1 cellular context compared by ENCODE assay signal in genomic region chr15:69860921-69861320, GRCh38.
TF ChIP-seq lines count a peak whose summit lies in the region.

No MANE protein-coding gene starts in this region.

TF ChIP-seq in IMR-90, 13 proteins besides CTCF, POLR2A, EP300 and RAD21 (continued from another document):
- no peak for TF ChIP-seq ELK1 (IDR thresholded peaks at IDR 0.05; ENCODE audit: borderline replicate concordance, low read depth, low read length)
- TF ChIP-seq NFE2L2 (IDR thresholded peaks at IDR 0.05; ENCODE audit: low read depth, low read length) = no peak
